In genomic region chr7:12834782-12835181, GRCh38 we compare ENCODE assay signal across 34 cellular contexts.
"Had no signal": no experiment of that assay in that cellular context is flagged by ENCODE, and none has a peak within 500 bp of the region (broad histone marks: within the 10 kb centered on the region; RNA-seq: fewer than 3 reads in every experiment).

No MANE protein-coding gene starts in this region.

- H3K27me3 ChIP-seq: MG63 had no signal

- H3K4me3 ChIP-seq: MG63 had no signal

- DNase-seq: Karpas-422, Kasumi-1, MG63, MM.1S, MV-4-11, NCI-H1048, NCI-H1092, NCI-H1092 treated with DMSO at 0.1 percent for 48 hours, NCI-H1105, NCI-H1105 treated with DMSO at 0.1 percent for 48 hours, NCI-H1417, NCI-H1417 treated with DMSO at 0.1 percent for 48 hours, NCI-H1436, NCI-H1436 treated with DMSO at 0.1 percent for 48 hours, NCI-H146, NCI-H1694, NCI-H1694 treated with DMSO at 0.1 percent for 48 hours, NCI-H187, NCI-H187 treated with DMSO at 0.1 percent for 48 hours, NCI-H1930, NCI-H2029, NCI-H2029 treated with DMSO at 0.1 percent for 48 hours, NCI-H2081, NCI-H2081 treated with DMSO at 0.1 percent for 48 hours, NCI-H2107, NCI-H2171, NCI-H2171 treated with DMSO at 0.1 percent for 48 hours, NCI-H2227 treated with DMSO at 0.1 percent for 48 hours, NCI-H226, NCI-H345, NCI-H446, NCI-H446 treated with DMSO at 0.1 percent for 48 hours, NCI-H510A, NCI-H510A treated with DMSO at 0.1 percent for 48 hours had no signal

- H3K36me3 ChIP-seq: MG63 had no signal
